In genomic region chr10:69681436-69681835, GRCh38 we compare ENCODE assay signal across 31 cellular contexts. TPM values are rescaled to one million over a fixed set of nuclear protein-coding genes. Genes with fewer than 3 reads are reported as not detected.
"Had no signal": no experiment of that assay in that cellular context is flagged by ENCODE, and none has a peak within 500 bp of the region (broad histone marks: within the 10 kb centered on the region; RNA-seq: fewer than 3 reads in every experiment).

No MANE protein-coding gene starts in this region.

- H3K4me1 Mint-ChIP-seq: activated CD4-positive, alpha-beta T cell treated with anti-CD3 and anti-CD28 coated beads for 36 hours; activated CD4-positive, alpha-beta T cell treated with anti-CD3 and anti-CD28 coated beads, Interleukin-2, amount 10 ng/mL, durations not matched to agents 24 days and 14 days; activated CD8-positive, alpha-beta memory T cell treated with anti-CD3 and anti-CD28 coated beads, Interleukin-2, amount 10 ng/mL, durations not matched to agents 7 days and 5 days; activated naive CD4-positive, alpha-beta T cell treated with anti-CD3 and anti-CD28 coated beads, Interleukin-2, amount 10 ng/mL, durations not matched to agents 7 days and 5 days; activated naive CD8-positive, alpha-beta T cell treated with anti-CD3 and anti-CD28 coated beads, Interleukin-2, amount 10 ng/mL, durations not matched to agents 7 days and 5 days; central memory CD8-positive, alpha-beta T cell had no signal

- H3K9me3 Mint-ChIP-seq: activated CD4-positive, alpha-beta memory T cell treated with anti-CD3 and anti-CD28 coated beads for 36 hours; activated CD4-positive, alpha-beta T cell treated with anti-CD3 and anti-CD28 coated beads, Interleukin-2, amount 10 ng/mL, durations not matched to agents 24 days and 14 days; activated naive CD4-positive, alpha-beta T cell treated with anti-CD3 and anti-CD28 coated beads, Interleukin-2, amount 10 ng/mL, durations not matched to agents 7 days and 5 days; activated naive CD4-positive, alpha-beta T cell treated with anti-CD3 and anti-CD28 coated beads, Interleukin-2, amount 50 U/mL, for 72 hours; activated naive CD8-positive, alpha-beta T cell treated with anti-CD3 and anti-CD28 coated beads, Interleukin-2, amount 10 ng/mL, durations not matched to agents 7 days and 5 days; activated T-helper 1 cell treated with anti-CD3 and anti-CD28 coated beads, Interleukin-12 subunit alpha, Interleukin-12 subunit beta, Interleukin-2, Interleukin-4 antibody, amounts not matched to agents 30 ng/mL and 10 ng/mL and 1 ng/mL, durations not matched to agents 14 hours and 24 hours and 36 hours; activated T-helper 2 cell treated with anti-CD3 and anti-CD28 coated beads, Interferon-gamma antibody, Interleukin-2, Interleukin-4, amounts not matched to agents 10 μg/mL and 5 μg/mL and 100 μg/mL, durations not matched to agents 14 hours and 24 hours and 36 hours; brain; central memory CD8-positive, alpha-beta T cell; effector memory CD8-positive, alpha-beta T cell had no signal

- H3K36me3 Mint-ChIP-seq: activated CD4-positive, alpha-beta memory T cell treated with anti-CD3 and anti-CD28 coated beads for 36 hours; activated CD8-positive, alpha-beta memory T cell treated with anti-CD3 and anti-CD28 coated beads, Interleukin-2, amount 10 ng/mL, durations not matched to agents 7 days and 5 days; activated naive CD4-positive, alpha-beta T cell treated with anti-CD3 and anti-CD28 coated beads, Interleukin-2, amount 10 ng/mL, durations not matched to agents 7 days and 5 days; activated naive CD4-positive, alpha-beta T cell treated with anti-CD3 and anti-CD28 coated beads, Interleukin-2, amount 50 U/mL, for 72 hours; activated naive CD8-positive, alpha-beta T cell treated with anti-CD3 and anti-CD28 coated beads, Interleukin-2, amount 10 ng/mL, durations not matched to agents 7 days and 5 days; brain had no signal

- H3K27ac ChIP-seq: ascending aorta, breast epithelium, cardiac muscle cell, esophagus muscularis mucosa, foreskin keratinocyte, gastrocnemius medialis had no signal

- H3K27me3 ChIP-seq: ascending aorta, breast epithelium, cardiac muscle cell had no signal

- H3K36me3 ChIP-seq: ascending aorta, breast epithelium, cardiac muscle cell, esophagus muscularis mucosa, gastrocnemius medialis had no signal

- H3K4me3 Mint-ChIP-seq: activated CD4-positive, alpha-beta memory T cell treated with anti-CD3 and anti-CD28 coated beads for 36 hours; activated CD4-positive, alpha-beta T cell treated with anti-CD3 and anti-CD28 coated beads for 36 hours; activated CD4-positive, alpha-beta T cell treated with anti-CD3 and anti-CD28 coated beads, Interleukin-2, amount 10 ng/mL, durations not matched to agents 24 days and 14 days; activated CD8-positive, alpha-beta memory T cell treated with anti-CD3 and anti-CD28 coated beads, Interleukin-2, amount 10 ng/mL, durations not matched to agents 7 days and 5 days; activated CD8-positive, alpha-beta T cell treated with anti-CD3 and anti-CD28 coated beads, Interleukin-2, amount 10 ng/mL, durations not matched to agents 7 days and 5 days; activated naive CD4-positive, alpha-beta T cell treated with anti-CD3 and anti-CD28 coated beads, Interleukin-2, amount 10 ng/mL, durations not matched to agents 7 days and 5 days; activated naive CD8-positive, alpha-beta T cell treated with anti-CD3 and anti-CD28 coated beads, Interleukin-2, amount 10 ng/mL, durations not matched to agents 7 days and 5 days; activated T-helper 1 cell treated with anti-CD3 and anti-CD28 coated beads, Interleukin-12 subunit alpha, Interleukin-12 subunit beta, Interleukin-2, Interleukin-4 antibody, amounts not matched to agents 30 ng/mL and 10 ng/mL and 1 ng/mL, durations not matched to agents 14 hours and 24 hours and 36 hours; brain; central memory CD8-positive, alpha-beta T cell; effector memory CD8-positive, alpha-beta T cell had no signal

- ATAC-seq: activated CD4-positive, alpha-beta T cell treated with anti-CD3 and anti-CD28 coated beads for 36 hours; activated CD8-positive, alpha-beta memory T cell treated with anti-CD3 and anti-CD28 coated beads, Interleukin-2, amount 10 ng/mL, durations not matched to agents 7 days and 5 days; activated CD8-positive, alpha-beta T cell treated with anti-CD3 and anti-CD28 coated beads, Interleukin-2, amount 10 ng/mL, durations not matched to agents 7 days and 5 days; activated naive CD4-positive, alpha-beta T cell treated with anti-CD3 and anti-CD28 coated beads, Interleukin-2, amount 50 U/mL, for 72 hours; effector memory CD8-positive, alpha-beta T cell; foreskin keratinocyte; gastrocnemius medialis had no signal

- DNase-seq: activated CD4-positive, alpha-beta memory T cell treated with anti-CD3 and anti-CD28 coated beads for 36 hours; activated CD4-positive, alpha-beta T cell treated with anti-CD3 and anti-CD28 coated beads for 36 hours; activated CD4-positive, alpha-beta T cell treated with anti-CD3 and anti-CD28 coated beads, Interleukin-2, amount 10 ng/mL, durations not matched to agents 24 days and 14 days; activated CD4-positive, CD25-positive, alpha-beta regulatory T cell; activated CD4-positive, CD25-positive, alpha-beta regulatory T cell treated with anti-CD3 and anti-CD28 coated beads, Interleukin-2, amount 50 U/mL, for 72 hours; activated CD8-positive, alpha-beta memory T cell treated with anti-CD3 and anti-CD28 coated beads, Interleukin-2, amount 10 ng/mL, durations not matched to agents 7 days and 5 days; activated CD8-positive, alpha-beta memory T cell treated with anti-CD3 and anti-CD28 coated beads, Interleukin-2, amount 50 U/mL, for 4 hours; activated CD8-positive, alpha-beta T cell treated with anti-CD3 and anti-CD28 coated beads, Interleukin-2, amount 10 ng/mL, durations not matched to agents 7 days and 5 days; activated effector memory CD4-positive, alpha-beta T cell treated with anti-CD3 and anti-CD28 coated beads, Interleukin-2, amount 50 U/mL, for 16 hours; activated naive CD4-positive, alpha-beta T cell treated with anti-CD3 and anti-CD28 coated beads, Interleukin-2, amount 10 ng/mL, durations not matched to agents 7 days and 5 days; activated naive CD8-positive, alpha-beta T cell treated with anti-CD3 and anti-CD28 coated beads, Interleukin-2, amount 10 ng/mL, durations not matched to agents 7 days and 5 days; activated T-cell treated with anti-CD3 and anti-CD28 coated beads, Interleukin-2, amount 50 U/mL, for 1 hour; activated T-cell treated with anti-CD3 and anti-CD28 coated beads, Interleukin-2, amount 50 U/mL, for 48 hours; cortex of kidney; dermis blood vessel endothelial cell; effector CD4-positive, alpha-beta T cell; effector memory CD8-positive, alpha-beta T cell; erythroblast; foreskin keratinocyte; gastrocnemius medialis; glutamatergic neuron; T-helper 2 cell had no signal

- H3K4me1 ChIP-seq: breast epithelium had no signal

- H3K9me3 ChIP-seq: ascending aorta, breast epithelium, esophagus muscularis mucosa, gastrocnemius medialis had no signal

- H3K27ac Mint-ChIP-seq: activated CD4-positive, alpha-beta memory T cell treated with anti-CD3 and anti-CD28 coated beads for 36 hours; activated CD4-positive, alpha-beta T cell treated with anti-CD3 and anti-CD28 coated beads, Interleukin-2, amount 10 ng/mL, durations not matched to agents 24 days and 14 days; activated CD8-positive, alpha-beta memory T cell treated with anti-CD3 and anti-CD28 coated beads, Interleukin-2, amount 10 ng/mL, durations not matched to agents 7 days and 5 days; activated CD8-positive, alpha-beta T cell treated with anti-CD3 and anti-CD28 coated beads, Interleukin-2, amount 10 ng/mL, durations not matched to agents 7 days and 5 days; activated naive CD4-positive, alpha-beta T cell treated with anti-CD3 and anti-CD28 coated beads, Interleukin-2, amount 10 ng/mL, durations not matched to agents 7 days and 5 days; activated naive CD4-positive, alpha-beta T cell treated with anti-CD3 and anti-CD28 coated beads, Interleukin-2, amount 50 U/mL, for 72 hours; activated naive CD8-positive, alpha-beta T cell treated with anti-CD3 and anti-CD28 coated beads, Interleukin-2, amount 10 ng/mL, durations not matched to agents 7 days and 5 days; activated T-helper 1 cell treated with anti-CD3 and anti-CD28 coated beads, Interleukin-12 subunit alpha, Interleukin-12 subunit beta, Interleukin-2, Interleukin-4 antibody, amounts not matched to agents 30 ng/mL and 10 ng/mL and 1 ng/mL, durations not matched to agents 14 hours and 24 hours and 36 hours; activated T-helper 2 cell treated with anti-CD3 and anti-CD28 coated beads, Interferon-gamma antibody, Interleukin-2, Interleukin-4, amounts not matched to agents 10 μg/mL and 5 μg/mL and 100 μg/mL, durations not matched to agents 14 hours and 24 hours and 36 hours; brain; effector memory CD8-positive, alpha-beta T cell had no signal

- H3K4me3 ChIP-seq: ascending aorta, breast epithelium, cardiac muscle cell, esophagus muscularis mucosa, gastrocnemius medialis had no signal

RNA-seq across cellular contexts. Expression of gene FAM241B, which starts 51.4 kb away (rescaled TPM):
- total RNA-seq: ascending aorta, dermis blood vessel endothelial cell had no signal
